1 cellular context compared by ENCODE assay signal in genomic region chr21:34890724-34891609, GRCh38.
TF ChIP-seq lines count a peak whose summit lies in the region.

No MANE protein-coding gene starts in this region.

TF ChIP-seq in K562, 482 proteins besides CTCF, POLR2A, EP300 and RAD21 (continued from another document):
- TF ChIP-seq CHAMP1 (IDR thresholded peaks at IDR 0.05) (peak; percentile 59; the same call in 1 of the 2 replicates), FIP1L1 (IDR thresholded peaks at IDR 0.05; ENCODE audit: low read depth, low read length, poor library complexity, severe bottlenecking) (peak; percentile 5)
